ENCODE assay signal across 1 cellular context in the genomic region with DNA sequence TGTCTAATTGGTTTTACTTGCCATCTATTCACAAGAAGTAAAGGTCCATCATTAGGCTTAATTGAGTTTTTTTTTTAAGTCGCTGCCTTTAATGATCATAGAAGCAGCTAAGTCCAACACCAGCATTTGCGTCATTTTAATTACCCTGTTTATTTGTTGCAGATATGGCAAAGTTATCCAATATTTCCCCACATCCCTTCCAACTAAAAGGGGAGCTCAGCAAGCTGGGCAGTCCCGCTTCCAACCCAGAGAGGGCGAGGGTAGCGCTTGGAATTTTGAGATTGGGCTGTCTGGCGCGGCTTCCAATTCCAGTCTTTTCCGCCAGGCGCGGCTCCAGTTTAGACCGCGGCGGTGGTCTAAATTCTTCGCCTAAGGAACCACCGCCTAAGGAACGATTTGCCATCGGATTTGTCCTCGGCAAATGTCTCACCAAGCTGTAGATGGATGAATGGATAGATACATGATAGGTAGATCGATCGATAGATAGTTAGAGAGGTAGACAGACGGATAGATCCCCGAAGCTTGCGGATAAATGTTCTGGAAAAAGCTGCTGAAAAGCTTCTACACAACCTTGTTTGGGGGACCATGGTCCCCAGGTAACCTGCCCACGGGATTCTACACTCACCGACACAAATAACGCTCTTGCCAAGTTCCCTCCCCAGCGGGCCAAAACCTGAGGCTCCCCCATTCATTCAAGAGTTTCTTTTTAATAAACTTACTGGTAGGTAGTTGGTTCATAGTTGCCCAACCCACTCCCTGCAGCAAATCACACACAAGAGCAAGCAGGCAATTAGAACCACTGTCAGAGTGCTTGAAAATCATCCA.
TF ChIP-seq lines count a peak whose summit lies in the region.

No MANE protein-coding gene starts in this region.

TF ChIP-seq in endothelial cell of umbilical vein, 7 proteins besides CTCF, POLR2A, EP300 and RAD21:
- TF ChIP-seq POLR2AphosphoS5 (IDR thresholded peaks at IDR 0.05; ENCODE audit: insufficient read depth, low read depth, low read length) (no peak), EZH2 (IDR thresholded peaks at IDR 0.05; ENCODE audit: borderline replicate concordance, low read depth, low read length, severe bottlenecking) (peak; percentile 84)
